In the genomic region with DNA sequence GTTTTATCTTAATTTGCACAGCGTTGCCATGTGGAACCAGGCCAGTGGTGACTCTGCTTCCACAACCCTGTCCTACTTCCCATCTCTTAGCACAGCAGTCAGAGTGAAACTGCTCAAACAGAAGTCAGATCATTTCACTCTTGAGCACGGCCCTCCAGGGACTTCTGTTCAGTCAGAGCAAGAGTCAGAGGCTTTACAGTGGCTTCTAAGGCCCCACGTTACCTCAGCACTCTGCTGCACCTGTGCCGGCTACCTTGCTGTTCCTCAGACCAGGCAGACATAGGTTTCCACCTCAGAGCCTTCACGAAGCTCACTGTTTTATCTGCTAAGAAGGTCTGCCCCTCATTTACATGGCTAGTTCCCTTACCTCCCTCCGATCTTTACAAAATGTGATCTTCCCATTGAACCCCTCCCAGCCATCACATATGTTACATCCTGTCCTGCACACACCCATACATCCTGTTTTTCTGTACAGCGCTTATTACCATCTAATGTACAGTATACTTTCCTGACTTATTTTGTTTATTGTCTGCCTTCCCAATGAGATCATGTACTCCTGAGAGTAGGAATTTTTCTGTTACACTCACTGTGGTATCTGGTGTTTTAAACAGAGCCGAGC, we compare ENCODE assay signal across 8 cellular contexts. TPM values are rescaled to one million over a fixed set of nuclear protein-coding genes. Genes with fewer than 3 reads are reported as not detected.
A peak's percentile ranks its signal among the peaks of the same experiment; 100 is the strongest.
DNase-seq lines count a peak whose midpoint lies in the region; ATAC-seq and TF ChIP-seq lines count a peak whose summit lies in the region.

No MANE protein-coding gene starts in this region.

- no peak overlapping the region for H3K4me3 Mint-ChIP-seq in activated T-cell treated with anti-CD3 and anti-CD28 coated beads, Interleukin-2, amount 50 U/mL, for 24 hours
- H3K4me3 Mint-ChIP-seq in osteocyte (ENCODE audit: unreplicated experiment): no peak overlapping the region

- H3K27ac Mint-ChIP-seq in activated T-cell treated with anti-CD3 and anti-CD28 coated beads, Interleukin-2, amount 50 U/mL, for 24 hours: peak overlapping the region; percentile 84
- H3K27ac Mint-ChIP-seq in osteocyte (ENCODE audit: unreplicated experiment): no peak overlapping the region

- H3K4me1 Mint-ChIP-seq in activated T-cell treated with anti-CD3 and anti-CD28 coated beads, Interleukin-2, amount 50 U/mL, for 24 hours (ENCODE audit: low read depth): peaks cover 57% of the 10 kb centered on the region
- no peaks in the 10 kb centered on the region for H3K4me1 Mint-ChIP-seq in osteocyte (ENCODE audit: unreplicated experiment)

- peaks cover 93% of the 10 kb centered on the region for H3K36me3 Mint-ChIP-seq in activated T-cell treated with anti-CD3 and anti-CD28 coated beads, Interleukin-2, amount 50 U/mL, for 24 hours (ENCODE audit: low read depth)
- H3K36me3 Mint-ChIP-seq in osteocyte (ENCODE audit: unreplicated experiment): peaks cover 57% of the 10 kb centered on the region

- DNase-seq in SIG-M5 treated with dmso at 0.1 percent for 504 hours (lab: John Stamatoyannopoulos, UW; ENCODE audit: unreplicated experiment) (peak; percentile 41), SIG-M5 (lab: John Stamatoyannopoulos, UW) (no peak), NCI-H2107 (lab: John Stamatoyannopoulos, UW) (no peak), foreskin melanocyte (no peak), osteocyte (ENCODE audit: extremely low spot score, unreplicated experiment) (no peak)
- DNase-seq in activated T-cell treated with anti-CD3 and anti-CD28 coated beads, Interleukin-2, amount 50 U/mL, for 24 hours: peak; percentile 54
- peak; percentile 67 for DNase-seq in stimulated activated CD4-positive, alpha-beta T cell treated with anti-CD3 and anti-CD28 coated beads, Interleukin-1b, Interleukin-23, amount 100 ng/mL, for 48 hours

- H3K27me3 Mint-ChIP-seq in activated T-cell treated with anti-CD3 and anti-CD28 coated beads, Interleukin-2, amount 50 U/mL, for 24 hours: no peaks in the 10 kb centered on the region
- H3K27me3 Mint-ChIP-seq in osteocyte (ENCODE audit: unreplicated experiment): no peaks in the 10 kb centered on the region

- ATAC-seq in HG02973 (IDR thresholded peaks at IDR 0.05; ENCODE audit: unreplicated experiment): peak; percentile 97

- H3K9me3 Mint-ChIP-seq in activated T-cell treated with anti-CD3 and anti-CD28 coated beads, Interleukin-2, amount 50 U/mL, for 24 hours: no peaks in the 10 kb centered on the region
- H3K9me3 Mint-ChIP-seq in osteocyte (ENCODE audit: unreplicated experiment): no peaks in the 10 kb centered on the region

- TF ChIP-seq CTCF in osteocyte (IDR thresholded peaks at IDR 0.05): no peak

RNA-seq across cellular contexts. Expression of a gene that starts 41.6 kb away (rescaled TPM):
- 122 and 130 TPM in 2 replicates for total RNA-seq in osteocyte

Comparison
In these comparisons a context has a peak if more than half of its experiments do, and no peak if none do; other contexts are left out.
1. DNase-seq: peak in SIG-M5 treated with dmso at 0.1 percent for 504 hours (single experiment), activated T-cell treated with anti-CD3 and anti-CD28 coated beads, Interleukin-2, amount 50 U/mL, for 24 hours (single experiment) and stimulated activated CD4-positive, alpha-beta T cell treated with anti-CD3 and anti-CD28 coated beads, Interleukin-1b, Interleukin-23, amount 100 ng/mL, for 48 hours (single experiment); none in SIG-M5 (single experiment), NCI-H2107 (single experiment), foreskin melanocyte (single experiment) and osteocyte (single experiment).